In genomic region chr6:53119349-53119748, GRCh38 we compare ENCODE assay signal across 1 cellular context.
TF ChIP-seq lines count a peak whose summit lies in the region.

No MANE protein-coding gene starts in this region.

TF ChIP-seq in HepG2, 621 proteins besides CTCF, POLR2A, EP300 and RAD21 (continued from another document):
- TF ChIP-seq, protein P1, sequence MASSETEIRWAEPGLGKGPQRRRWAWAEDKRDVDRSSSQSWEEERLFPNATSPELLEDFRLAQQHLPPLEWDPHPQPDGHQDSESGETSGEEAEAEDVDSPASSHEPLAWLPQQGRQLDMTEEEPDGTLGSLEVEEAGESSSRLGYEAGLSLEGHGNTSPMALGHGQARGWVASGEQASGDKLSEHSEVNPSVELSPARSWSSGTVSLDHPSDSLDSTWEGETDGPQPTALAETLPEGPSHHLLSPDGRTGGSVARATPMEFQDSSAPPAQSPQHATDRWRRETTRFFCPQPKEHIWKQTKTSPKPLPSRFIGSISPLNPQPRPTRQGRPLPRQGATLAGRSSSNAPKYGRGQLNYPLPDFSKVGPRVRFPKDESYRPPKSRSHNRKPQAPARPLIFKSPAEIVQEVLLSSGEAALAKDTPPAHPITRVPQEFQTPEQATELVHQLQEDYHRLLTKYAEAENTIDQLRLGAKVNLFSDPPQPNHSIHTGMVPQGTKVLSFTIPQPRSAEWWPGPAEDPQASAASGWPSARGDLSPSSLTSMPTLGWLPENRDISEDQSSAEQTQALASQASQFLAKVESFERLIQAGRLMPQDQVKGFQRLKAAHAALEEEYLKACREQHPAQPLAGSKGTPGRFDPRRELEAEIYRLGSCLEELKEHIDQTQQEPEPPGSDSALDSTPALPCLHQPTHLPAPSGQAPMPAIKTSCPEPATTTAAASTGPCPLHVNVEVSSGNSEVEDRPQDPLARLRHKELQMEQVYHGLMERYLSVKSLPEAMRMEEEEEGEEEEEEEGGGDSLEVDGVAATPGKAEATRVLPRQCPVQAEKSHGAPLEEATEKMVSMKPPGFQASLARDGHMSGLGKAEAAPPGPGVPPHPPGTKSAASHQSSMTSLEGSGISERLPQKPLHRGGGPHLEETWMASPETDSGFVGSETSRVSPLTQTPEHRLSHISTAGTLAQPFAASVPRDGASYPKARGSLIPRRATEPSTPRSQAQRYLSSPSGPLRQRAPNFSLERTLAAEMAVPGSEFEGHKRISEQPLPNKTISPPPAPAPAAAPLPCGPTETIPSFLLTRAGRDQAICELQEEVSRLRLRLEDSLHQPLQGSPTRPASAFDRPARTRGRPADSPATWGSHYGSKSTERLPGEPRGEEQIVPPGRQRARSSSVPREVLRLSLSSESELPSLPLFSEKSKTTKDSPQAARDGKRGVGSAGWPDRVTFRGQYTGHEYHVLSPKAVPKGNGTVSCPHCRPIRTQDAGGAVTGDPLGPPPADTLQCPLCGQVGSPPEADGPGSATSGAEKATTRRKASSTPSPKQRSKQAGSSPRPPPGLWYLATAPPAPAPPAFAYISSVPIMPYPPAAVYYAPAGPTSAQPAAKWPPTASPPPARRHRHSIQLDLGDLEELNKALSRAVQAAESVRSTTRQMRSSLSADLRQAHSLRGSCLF (CRISPR knock-in tag; IDR thresholded peaks at IDR 0.05; ENCODE audit: borderline replicate concordance), result 0 out of 2 replicates have a peak, but pooled peaks have one; percentile 18
- no peak for TF ChIP-seq PHF5A (CRISPR knock-in tag; IDR thresholded peaks at IDR 0.05; ENCODE audit: low read depth, unreplicated experiment)
- no peak for TF ChIP-seq KDM3A (CRISPR knock-in tag; IDR thresholded peaks at IDR 0.05; ENCODE audit: low read depth)
- TF ChIP-seq, protein P2, sequence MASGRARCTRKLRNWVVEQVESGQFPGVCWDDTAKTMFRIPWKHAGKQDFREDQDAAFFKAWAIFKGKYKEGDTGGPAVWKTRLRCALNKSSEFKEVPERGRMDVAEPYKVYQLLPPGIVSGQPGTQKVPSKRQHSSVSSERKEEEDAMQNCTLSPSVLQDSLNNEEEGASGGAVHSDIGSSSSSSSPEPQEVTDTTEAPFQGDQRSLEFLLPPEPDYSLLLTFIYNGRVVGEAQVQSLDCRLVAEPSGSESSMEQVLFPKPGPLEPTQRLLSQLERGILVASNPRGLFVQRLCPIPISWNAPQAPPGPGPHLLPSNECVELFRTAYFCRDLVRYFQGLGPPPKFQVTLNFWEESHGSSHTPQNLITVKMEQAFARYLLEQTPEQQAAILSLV (CRISPR knock-in tag; IDR thresholded peaks at IDR 0.05; ENCODE audit: borderline replicate concordance), result no peak
- no peak for TF ChIP-seq ZNF234 (CRISPR knock-in tag; conservative IDR thresholded peaks at IDR 0.05)
- TF ChIP-seq ETV6 (CRISPR knock-in tag; conservative IDR thresholded peaks at IDR 0.05), result no peak
- TF ChIP-seq HIVEP1 (CRISPR knock-in tag; IDR thresholded peaks at IDR 0.05), result no peak
- peak; percentile 49 to 50; a peak in 3 of 4 replicates for TF ChIP-seq MAFK (conservative IDR thresholded peaks at IDR 0.05 in 1 of 2, IDR thresholded peaks at IDR 0.05 in 1 of 2; ENCODE audit: low read length in 2 of 2)
- no peak for TF ChIP-seq ZBED4 (CRISPR knock-in tag; IDR thresholded peaks at IDR 0.05; ENCODE audit: borderline replicate concordance)
- peak; percentile 30; the same call in 1 of the 2 replicates for TF ChIP-seq ZNF749 (CRISPR knock-in tag; IDR thresholded peaks at IDR 0.05; ENCODE audit: borderline replicate concordance)
- no peak for TF ChIP-seq ZNF547 (CRISPR knock-in tag; IDR thresholded peaks at IDR 0.05)
- no peak for TF ChIP-seq FOXP1 (IDR thresholded peaks at IDR 0.05)
- peak; percentile 66; the same call in 1 of the 2 replicates for TF ChIP-seq FOXP1 (CRISPR knock-in tag; IDR thresholded peaks at IDR 0.05)
- no peak for TF ChIP-seq ZNF629 (CRISPR knock-in tag; conservative IDR thresholded peaks at IDR 0.05)
- TF ChIP-seq SOX6 (IDR thresholded peaks at IDR 0.05), result no peak
- no peak for TF ChIP-seq SOX6 (CRISPR knock-in tag; IDR thresholded peaks at IDR 0.05)
- TF ChIP-seq ZSCAN12 (CRISPR knock-in tag; IDR thresholded peaks at IDR 0.05), result no peak
- TF ChIP-seq IRF2 (CRISPR knock-in tag; IDR thresholded peaks at IDR 0.05), result no peak
- 0 out of 2 replicates have a peak, but pooled peaks have one; percentile 9 for TF ChIP-seq ATF2 (CRISPR knock-in tag; IDR thresholded peaks at IDR 0.05)
- TF ChIP-seq ARNT2 (CRISPR knock-in tag; IDR thresholded peaks at IDR 0.05; ENCODE audit: low read depth), result no peak
- TF ChIP-seq SIN3A (IDR thresholded peaks at IDR 0.05; ENCODE audit: borderline replicate concordance, low read depth, low read length), result no peak
TF ChIP-seq in HepG2: peak in this region for 12.
